In the genomic region with DNA sequence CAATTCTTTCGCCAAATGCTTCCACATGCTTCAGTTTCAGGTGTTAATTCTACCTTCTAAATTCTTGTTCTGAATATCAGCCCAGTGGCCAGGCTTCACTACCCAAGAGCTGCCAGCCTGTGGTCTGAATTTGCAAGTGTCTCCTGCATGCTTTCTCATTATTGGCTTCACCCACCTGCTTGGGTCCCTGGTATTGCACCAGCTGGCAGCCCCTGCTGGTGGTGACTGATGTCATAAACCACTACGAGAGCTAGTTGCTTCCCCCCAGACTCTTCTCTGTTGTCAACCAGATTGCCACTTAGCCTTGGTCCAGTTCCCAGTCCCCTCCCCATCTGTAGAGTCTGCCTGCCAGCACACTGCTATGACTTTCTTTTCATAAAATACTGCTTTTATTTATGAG, we compare ENCODE assay signal across 11 cellular contexts.
DNase-seq lines count a peak whose midpoint lies in the region; ATAC-seq and TF ChIP-seq lines count a peak whose summit lies in the region.
"Had no signal": no experiment of that assay in that cellular context is flagged by ENCODE, and none has a peak within 500 bp of the region (broad histone marks: within the 10 kb centered on the region; RNA-seq: fewer than 3 reads in every experiment).

No MANE protein-coding gene starts in this region.

- H3K9me3 ChIP-seq in lower lobe of right lung, result peaks cover 5% of the 10 kb centered on the region
- H3K9me3 ChIP-seq: vagina had no signal

- H3K27ac ChIP-seq in lower lobe of right lung, result no peak overlapping the region
- H3K27ac ChIP-seq: skin epidermis, vagina had no signal

- intact Hi-C loops in cardiac septum (cut with DNase I) (no loop called here), lower lobe of right lung (cut with DNase I) (no loop called here)

- no peaks in the 10 kb centered on the region for H3K36me3 ChIP-seq in lower lobe of right lung
- H3K36me3 ChIP-seq: vagina had no signal

- no peaks in the 10 kb centered on the region for H3K27me3 ChIP-seq in lower lobe of right lung (ENCODE audit: low read depth)
- H3K27me3 ChIP-seq: vagina had no signal

- peak; percentile 24 for TF ChIP-seq CTCF in GM12873 (IDR thresholded peaks at IDR 0.05; ENCODE audit: insufficient read depth, low read depth, low read length, missing control alignments)
- no peak for TF ChIP-seq CTCF in lower lobe of right lung (IDR thresholded peaks at IDR 0.05)

- H3K4me1 ChIP-seq in lower lobe of right lung, result no peaks in the 10 kb centered on the region
- H3K4me1 ChIP-seq: vagina had no signal

- TF ChIP-seq POLR2A in Raji (IDR thresholded peaks at IDR 0.05; ENCODE audit: insufficient read depth, low read depth, low read length), result peak; percentile 14; the same call in 1 of the 2 replicates

- ATAC-seq in GM21515 (IDR thresholded peaks at IDR 0.05; ENCODE audit: unreplicated experiment) (peak; percentile 62), HG03378 (IDR thresholded peaks at IDR 0.05; ENCODE audit: unreplicated experiment) (peak; percentile 79), lower lobe of right lung (no peak)

- no peak overlapping the region for H3K4me3 ChIP-seq in lower lobe of right lung
- H3K4me3 ChIP-seq: skin epidermis, vagina had no signal

- DNase-seq in cardiac septum (ENCODE audit: low spot score) (no peak), 8988T (no peak), CD1c-positive myeloid dendritic cell (ENCODE audit: extremely low spot score) (no peak), lower lobe of right lung (no peak)
- DNase-seq: IMR-90 had no signal

Comparison
In these comparisons a context has a peak if more than half of its experiments do, and no peak if none do; other contexts are left out.
1. ATAC-seq: peak in GM21515 (single experiment) and HG03378 (single experiment); none in lower lobe of right lung (0 of 2).